12 cellular contexts compared by ENCODE assay signal in the genomic region with DNA sequence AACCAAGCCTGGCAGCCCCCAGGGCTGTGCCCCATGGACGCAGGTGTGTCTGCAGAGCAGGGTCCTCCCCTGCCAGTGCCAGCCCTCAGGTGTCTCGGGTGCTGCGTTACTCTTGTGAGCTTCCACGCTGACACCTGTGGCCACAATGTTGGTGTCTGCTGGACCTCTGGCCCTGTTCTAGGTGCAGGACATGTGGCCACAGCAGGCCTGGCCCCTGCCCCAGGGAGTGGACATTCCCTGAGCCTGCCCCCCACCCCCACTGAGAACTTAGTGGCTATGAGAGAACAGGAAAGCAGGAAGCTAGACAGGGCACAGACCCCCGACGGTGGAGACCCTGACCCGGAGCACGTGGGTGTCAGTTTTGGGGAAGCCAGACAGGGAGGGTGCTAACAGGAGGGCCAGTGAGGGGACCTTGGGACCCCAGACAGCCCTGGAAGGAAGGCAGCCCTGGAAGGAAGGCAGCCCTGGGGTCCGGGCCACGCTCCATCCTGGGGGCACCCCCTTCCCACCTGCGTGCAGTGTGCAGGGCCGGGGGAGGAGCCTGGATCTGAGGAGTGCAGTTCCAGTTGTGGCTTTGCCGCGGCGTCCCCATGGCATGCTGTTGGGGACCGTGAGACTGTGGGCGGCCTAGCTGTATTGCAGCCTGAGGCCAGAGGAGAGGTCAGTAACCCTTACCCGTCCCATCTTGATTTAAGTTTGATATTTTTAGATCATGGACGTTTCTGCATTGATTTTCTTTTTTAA. TPM values are rescaled to one million over a fixed set of nuclear protein-coding genes. Genes with fewer than 3 reads are reported as not detected.
DNase-seq lines count a peak whose midpoint lies in the region; ATAC-seq and TF ChIP-seq lines count a peak whose summit lies in the region.
"Had no signal": no experiment of that assay in that cellular context is flagged by ENCODE, and none has a peak within 500 bp of the region (broad histone marks: within the 10 kb centered on the region; RNA-seq: fewer than 3 reads in every experiment).

No MANE protein-coding gene starts in this region.

- no peaks in the 10 kb centered on the region for H3K36me3 Mint-ChIP-seq in activated T-cell treated with anti-CD3 and anti-CD28 coated beads, Interleukin-2, amount 50 U/mL, for 24 hours (ENCODE audit: low read depth)

- no peak overlapping the region for H3K4me3 Mint-ChIP-seq in activated T-cell treated with anti-CD3 and anti-CD28 coated beads, Interleukin-2, amount 50 U/mL, for 24 hours
- H3K4me3 Mint-ChIP-seq: dendritic cell treated with granulocyte-macrophage colony-stimulating factor and Interleukin-4, amounts not matched to agents 40 ng/mL and 50 ng/mL, for 4 days; naive thymus-derived CD8-positive, alpha-beta T cell had no signal

- TF ChIP-seq POLR2A in esophagus squamous epithelium (IDR thresholded peaks at IDR 0.05) = no peak

- H3K36me3 ChIP-seq in esophagus squamous epithelium (peaks cover 13 to 82% (median 23%) of the 10 kb centered on the region in 3 donors), rectal smooth muscle tissue (ENCODE audit: control insufficient read depth, insufficient read depth, low read length) (peaks cover 26% of the 10 kb centered on the region)

- no peaks in the 10 kb centered on the region for H3K27me3 Mint-ChIP-seq in activated T-cell treated with anti-CD3 and anti-CD28 coated beads, Interleukin-2, amount 50 U/mL, for 24 hours
- H3K27me3 Mint-ChIP-seq: dendritic cell treated with granulocyte-macrophage colony-stimulating factor and Interleukin-4, amounts not matched to agents 40 ng/mL and 50 ng/mL, for 4 days; naive thymus-derived CD8-positive, alpha-beta T cell had no signal

- DNase-seq in RWPE1 (ENCODE audit: low spot score) (no peak), esophagus squamous epithelium (lab: John Stamatoyannopoulos, UW) (no peak), GOT3 (lab: John Stamatoyannopoulos, UW) (no peak), RKO (ENCODE audit: low spot score) (no peak)
- no peak for DNase-seq in activated T-cell treated with anti-CD3 and anti-CD28 coated beads, Interleukin-2, amount 50 U/mL, for 24 hours
- DNase-seq: activated effector memory CD4-positive, alpha-beta T cell treated with anti-CD3 and anti-CD28 coated beads, Interleukin-2, amount 50 U/mL, for 16 hours; naive thymus-derived CD8-positive, alpha-beta T cell; stimulated activated CD4-positive, alpha-beta T cell treated with anti-CD3 and anti-CD28 coated beads, Interleukin-4, amount 100 ng/mL, for 4 hours had no signal

- ATAC-seq in HG02981 (IDR thresholded peaks at IDR 0.05; ENCODE audit: unreplicated experiment) = no peak
- ATAC-seq: naive thymus-derived CD8-positive, alpha-beta T cell had no signal

- H3K4me1 ChIP-seq in esophagus squamous epithelium = peaks cover 79 to 100% (median 94%) of the 10 kb centered on the region in 3 donors
- H3K4me1 ChIP-seq in rectal smooth muscle tissue (ENCODE audit: control insufficient read depth, insufficient read depth, low read length) = peaks cover 54% of the 10 kb centered on the region

- H3K4me1 Mint-ChIP-seq in activated T-cell treated with anti-CD3 and anti-CD28 coated beads, Interleukin-2, amount 50 U/mL, for 24 hours (ENCODE audit: low read depth) = no peaks in the 10 kb centered on the region

- CTCF ChIA-PET in RWPE1 (lab: Yijun Ruan, JAX) = interaction anchor here (0.8 kb wide), 1 partner anchor 101 kb away, joined by 3 read pairs; no protein-coding TSS in a partner anchor

- no peak overlapping the region for H3K27ac Mint-ChIP-seq in activated T-cell treated with anti-CD3 and anti-CD28 coated beads, Interleukin-2, amount 50 U/mL, for 24 hours
- H3K27ac Mint-ChIP-seq: dendritic cell treated with granulocyte-macrophage colony-stimulating factor and Interleukin-4, amounts not matched to agents 40 ng/mL and 50 ng/mL, for 4 days; naive thymus-derived CD8-positive, alpha-beta T cell had no signal

- POLR2A ChIA-PET in RWPE1 (lab: Yijun Ruan, JAX; ENCODE audit: low non-redundant PET) = no interaction called here

- TF ChIP-seq CTCF in 22Rv1 (IDR thresholded peaks at IDR 0.05) = no peak
- no peak for TF ChIP-seq CTCF in RWPE1 (conservative IDR thresholded peaks at IDR 0.05; ENCODE audit: low read depth)
- no peak for TF ChIP-seq CTCF in esophagus squamous epithelium (IDR thresholded peaks at IDR 0.05)

- 28 to 37% methylated on average over 11 to 15 of the region's 19 CpGs for WGBS in esophagus squamous epithelium, 2 donors

- intact Hi-C loops in esophagus squamous epithelium (cut with DNase I) = no loop called here

- H3K4me3 ChIP-seq in esophagus squamous epithelium = peak overlapping the region in 1 of 4 donors; percentile 20
- no peak overlapping the region for H3K4me3 ChIP-seq in rectal smooth muscle tissue (ENCODE audit: low read length)

- H3K9me3 Mint-ChIP-seq in activated T-cell treated with anti-CD3 and anti-CD28 coated beads, Interleukin-2, amount 50 U/mL, for 24 hours = no peaks in the 10 kb centered on the region
- H3K9me3 Mint-ChIP-seq: dendritic cell treated with granulocyte-macrophage colony-stimulating factor and Interleukin-4, amounts not matched to agents 40 ng/mL and 50 ng/mL, for 4 days; naive thymus-derived CD8-positive, alpha-beta T cell had no signal

- H3K9me3 ChIP-seq in esophagus squamous epithelium = no peaks in the 10 kb centered on the region

- H3K9ac ChIP-seq in rectal smooth muscle tissue (ENCODE audit: low read length) = no peak overlapping the region

- H3K27me3 ChIP-seq in esophagus squamous epithelium (no peaks in the 10 kb centered on the region), rectal smooth muscle tissue (ENCODE audit: control insufficient read depth, insufficient read depth, low read length) (no peaks in the 10 kb centered on the region)

- H3K27ac ChIP-seq in 22Rv1 = peak overlapping the region; percentile 79
- peak overlapping the region; percentile 99 for H3K27ac ChIP-seq in RWPE1
- peak overlapping the region; percentile 87 to 94 (median 92) for H3K27ac ChIP-seq in esophagus squamous epithelium
- peak overlapping the region; percentile 75 for H3K27ac ChIP-seq in rectal smooth muscle tissue (ENCODE audit: low read depth, low read length)

RNA-seq across cellular contexts. Expression of a gene that starts 43.9 kb away (rescaled TPM):
- total RNA-seq in esophagus squamous epithelium = 10 to 100 TPM in 2 of 4 donors, 1 to 10 TPM in 2; 7.7 to 18.5 (median 10.1) TPM
